ENCODE assay signal across 23 cellular contexts in the genomic region with DNA sequence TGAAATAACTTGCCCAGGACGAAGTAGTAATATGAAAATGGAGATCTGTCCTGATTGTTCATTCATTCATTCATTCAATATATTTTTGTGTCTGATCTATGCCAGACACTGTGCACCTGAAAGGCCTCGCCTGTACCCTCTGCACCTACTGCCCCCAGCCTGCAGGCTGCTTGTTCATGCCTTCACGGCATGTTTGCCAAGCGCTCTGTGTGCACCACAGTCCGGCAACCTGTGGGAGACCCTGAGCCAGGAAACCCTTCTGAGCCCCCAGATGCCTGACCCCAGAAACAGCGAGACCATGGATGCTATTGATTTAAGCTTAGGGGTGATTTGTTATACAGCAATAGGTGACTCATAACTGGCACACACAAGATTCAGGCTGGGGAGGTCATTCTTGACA. TPM values are rescaled to one million over a fixed set of nuclear protein-coding genes. Genes with fewer than 3 reads are reported as not detected.
DNase-seq lines count a peak whose midpoint lies in the region; ATAC-seq and TF ChIP-seq lines count a peak whose summit lies in the region.
"Had no signal": no experiment of that assay in that cellular context is flagged by ENCODE, and none has a peak within 500 bp of the region (broad histone marks: within the 10 kb centered on the region; RNA-seq: fewer than 3 reads in every experiment).

No MANE protein-coding gene starts in this region.

- H2AFZ ChIP-seq in neural progenitor cell (replicated peaks), result no peak overlapping the region
- H2AFZ ChIP-seq: GM23338 had no signal

- H3K27me3 Mint-ChIP-seq in activated T-cell treated with anti-CD3 and anti-CD28 coated beads, Interleukin-2, amount 50 U/mL, for 24 hours, result no peaks in the 10 kb centered on the region
- H3K27me3 Mint-ChIP-seq in activated T-cell treated with anti-CD3 and anti-CD28 coated beads, Interleukin-2, amount 50 U/mL, for 72 hours (ENCODE audit: low read depth), result no peaks in the 10 kb centered on the region
- peaks cover 3% of the 10 kb centered on the region for H3K27me3 Mint-ChIP-seq in neural progenitor cell (ENCODE audit: insufficient read depth, low read depth)
- no peaks in the 10 kb centered on the region for H3K27me3 Mint-ChIP-seq in type B pancreatic cell
- H3K27me3 Mint-ChIP-seq: CD4-positive, CD25-positive, alpha-beta regulatory T cell had no signal

- no peak overlapping the region for H3K4me3 Mint-ChIP-seq in activated T-cell treated with anti-CD3 and anti-CD28 coated beads, Interleukin-2, amount 50 U/mL, for 24 hours
- H3K4me3 Mint-ChIP-seq in activated T-cell treated with anti-CD3 and anti-CD28 coated beads, Interleukin-2, amount 50 U/mL, for 72 hours, result no peak overlapping the region
- H3K4me3 Mint-ChIP-seq in neural progenitor cell (peak overlapping the region; percentile 38), type B pancreatic cell (no peak overlapping the region)
- H3K4me3 Mint-ChIP-seq: GM23338 had no signal

- no peaks in the 10 kb centered on the region for H3K27me3 ChIP-seq in Peyer's patch
- H3K27me3 ChIP-seq in neural progenitor cell, result no peaks in the 10 kb centered on the region
- H3K27me3 ChIP-seq: BE2C, SJCRH30 had no signal

- H4K20me1 ChIP-seq in neural progenitor cell (ENCODE audit: low read depth), result no peaks in the 10 kb centered on the region

- no peak for TF ChIP-seq CTCF in Peyer's patch (IDR thresholded peaks at IDR 0.05)
- no peak for TF ChIP-seq CTCF in neural progenitor cell (IDR thresholded peaks at IDR 0.05)
- TF ChIP-seq CTCF in type B pancreatic cell (conservative IDR thresholded peaks at IDR 0.05), result no peak

- H3K27ac ChIP-seq in Peyer's patch, result no peak overlapping the region
- no peak overlapping the region for H3K27ac ChIP-seq in neural progenitor cell
- H3K27ac ChIP-seq: SJCRH30 had no signal

- H3K27ac Mint-ChIP-seq in activated T-cell treated with anti-CD3 and anti-CD28 coated beads, Interleukin-2, amount 50 U/mL, for 24 hours, result no peak overlapping the region
- H3K27ac Mint-ChIP-seq in activated T-cell treated with anti-CD3 and anti-CD28 coated beads, Interleukin-2, amount 50 U/mL, for 72 hours, result no peak overlapping the region
- no peak overlapping the region for H3K27ac Mint-ChIP-seq in neural progenitor cell
- H3K27ac Mint-ChIP-seq in type B pancreatic cell, result no peak overlapping the region
- H3K27ac Mint-ChIP-seq: GM23338 had no signal

- H3K4me1 ChIP-seq in Peyer's patch, result no peaks in the 10 kb centered on the region
- no peaks in the 10 kb centered on the region for H3K4me1 ChIP-seq in neural progenitor cell
- H3K4me1 ChIP-seq: Caco-2, SJCRH30 had no signal

- no peak overlapping the region for H3K4me2 ChIP-seq in neural progenitor cell
- H3K4me2 ChIP-seq: GM23338 had no signal

- H3K79me2 ChIP-seq in neural progenitor cell (ENCODE audit: low read depth), result no peaks in the 10 kb centered on the region

- no peak for ATAC-seq in activated T-cell treated with anti-CD3 and anti-CD28 coated beads, Interleukin-2, amount 50 U/mL, for 72 hours (replicated peaks in 1 of 2)
- ATAC-seq in GM21723 (IDR thresholded peaks at IDR 0.05; ENCODE audit: unreplicated experiment), result no peak
- ATAC-seq: GM23338, PC-3 had no signal

- TF ChIP-seq POLR2A in Peyer's patch (IDR thresholded peaks at IDR 0.05), result no peak

- no peaks in the 10 kb centered on the region for H3K36me3 ChIP-seq in Peyer's patch
- no peaks in the 10 kb centered on the region for H3K36me3 ChIP-seq in neural progenitor cell
- H3K36me3 ChIP-seq: BE2C, SJCRH30 had no signal

- no peak overlapping the region for H3K9ac ChIP-seq in neural progenitor cell

- no peaks in the 10 kb centered on the region for H3K9me3 ChIP-seq in Peyer's patch
- no peaks in the 10 kb centered on the region for H3K9me3 ChIP-seq in neural progenitor cell (ENCODE audit: low read depth)
- H3K9me3 ChIP-seq: BE2C, Caco-2, SJCRH30 had no signal

- H3K4me1 Mint-ChIP-seq in activated T-cell treated with anti-CD3 and anti-CD28 coated beads, Interleukin-2, amount 50 U/mL, for 24 hours (ENCODE audit: low read depth), result peaks cover 28% of the 10 kb centered on the region
- H3K4me1 Mint-ChIP-seq in activated T-cell treated with anti-CD3 and anti-CD28 coated beads, Interleukin-2, amount 50 U/mL, for 72 hours (ENCODE audit: low read depth), result peaks cover 33% of the 10 kb centered on the region
- peaks cover 13% of the 10 kb centered on the region for H3K4me1 Mint-ChIP-seq in neural progenitor cell
- no peaks in the 10 kb centered on the region for H3K4me1 Mint-ChIP-seq in type B pancreatic cell (ENCODE audit: unreplicated experiment)

- peak; percentile 23 for DNase-seq in activated T-cell treated with anti-CD3 and anti-CD28 coated beads, Interleukin-2, amount 50 U/mL, for 24 hours
- no peak for DNase-seq in activated T-cell treated with anti-CD3 and anti-CD28 coated beads, Interleukin-2, amount 50 U/mL, for 72 hours
- DNase-seq in Peyer's patch, result peak in 2 of 3 donors; percentile 15 to 21
- no peak for DNase-seq in neural progenitor cell (ENCODE audit: low spot score)
- peak; percentile 22 for DNase-seq in type B pancreatic cell (ENCODE audit: extremely low spot score, unreplicated experiment)
- DNase-seq in NCI-H82 (lab: John Stamatoyannopoulos, UW), result no peak
- no peak for DNase-seq in NCI-H1092 treated with DMSO at 0.1 percent for 48 hours (lab: John Stamatoyannopoulos, UW)
- DNase-seq: BE2C; Caco-2; CD4-positive, CD25-positive, alpha-beta regulatory T cell; GF-D8; HCEC 1CT; MM.1S; NCI-H1092; NCI-H146; NCI-H2029 treated with DMSO at 0.1 percent for 48 hours; NCI-H2171 treated with DMSO at 0.1 percent for 48 hours; NCI-H510A treated with DMSO at 0.1 percent for 48 hours; NCI-H774; PC-3; SJCRH30 had no signal

- no peaks in the 10 kb centered on the region for H3F3A ChIP-seq in neural progenitor cell (ENCODE audit: low read depth)

- no peaks in the 10 kb centered on the region for H3K36me3 Mint-ChIP-seq in activated T-cell treated with anti-CD3 and anti-CD28 coated beads, Interleukin-2, amount 50 U/mL, for 24 hours (ENCODE audit: low read depth)
- H3K36me3 Mint-ChIP-seq in activated T-cell treated with anti-CD3 and anti-CD28 coated beads, Interleukin-2, amount 50 U/mL, for 72 hours (ENCODE audit: insufficient read depth in 2 of 2), result peaks cover 4 to 6% of the 10 kb centered on the region in 2 donors
- no peaks in the 10 kb centered on the region for H3K36me3 Mint-ChIP-seq in neural progenitor cell
- no peaks in the 10 kb centered on the region for H3K36me3 Mint-ChIP-seq in type B pancreatic cell

- H3K9me3 Mint-ChIP-seq in activated T-cell treated with anti-CD3 and anti-CD28 coated beads, Interleukin-2, amount 50 U/mL, for 24 hours, result peaks cover 7% of the 10 kb centered on the region
- H3K9me3 Mint-ChIP-seq in activated T-cell treated with anti-CD3 and anti-CD28 coated beads, Interleukin-2, amount 50 U/mL, for 72 hours, result peaks cover 3 to 7% of the 10 kb centered on the region in 2 donors
- H3K9me3 Mint-ChIP-seq in neural progenitor cell (peaks cover 3% of the 10 kb centered on the region), type B pancreatic cell (peaks cover 4% of the 10 kb centered on the region)

- H3K4me3 ChIP-seq in Peyer's patch (no peak overlapping the region), neural progenitor cell (no peak overlapping the region)
- H3K4me3 ChIP-seq: GM23338, SJCRH30 had no signal

RNA-seq across cellular contexts. Expression of a gene that starts 47.0 kb away (rescaled TPM):
- total RNA-seq in activated T-cell treated with anti-CD3 and anti-CD28 coated beads, Interleukin-2, amount 50 U/mL, for 72 hours, result 10 to 100 TPM; 11.9 to 12.9 TPM
- 10 to 100 TPM; 10.7 to 18.6 (median 16.4) TPM for total RNA-seq in Peyer's patch
- 15.7 and 27.6 TPM in 2 replicates for total RNA-seq in neural progenitor cell (ENCODE audit: low replicate concordance)
- 43.6 and 44.6 TPM in 2 replicates for total RNA-seq in type B pancreatic cell (ENCODE audit: low replicate concordance)

Comparison
In these comparisons a context has a peak if more than half of its experiments do, and no peak if none do; other contexts are left out.
1. DNase-seq: peak in activated T-cell treated with anti-CD3 and anti-CD28 coated beads, Interleukin-2, amount 50 U/mL, for 24 hours (single experiment), Peyer's patch (2 of 3) and type B pancreatic cell (single experiment); none in activated T-cell treated with anti-CD3 and anti-CD28 coated beads, Interleukin-2, amount 50 U/mL, for 72 hours (0 of 2), neural progenitor cell (single experiment), NCI-H82 (single experiment) and NCI-H1092 treated with DMSO at 0.1 percent for 48 hours (single experiment).